ENCODE assay signal across 8 cellular contexts in the genomic region with DNA sequence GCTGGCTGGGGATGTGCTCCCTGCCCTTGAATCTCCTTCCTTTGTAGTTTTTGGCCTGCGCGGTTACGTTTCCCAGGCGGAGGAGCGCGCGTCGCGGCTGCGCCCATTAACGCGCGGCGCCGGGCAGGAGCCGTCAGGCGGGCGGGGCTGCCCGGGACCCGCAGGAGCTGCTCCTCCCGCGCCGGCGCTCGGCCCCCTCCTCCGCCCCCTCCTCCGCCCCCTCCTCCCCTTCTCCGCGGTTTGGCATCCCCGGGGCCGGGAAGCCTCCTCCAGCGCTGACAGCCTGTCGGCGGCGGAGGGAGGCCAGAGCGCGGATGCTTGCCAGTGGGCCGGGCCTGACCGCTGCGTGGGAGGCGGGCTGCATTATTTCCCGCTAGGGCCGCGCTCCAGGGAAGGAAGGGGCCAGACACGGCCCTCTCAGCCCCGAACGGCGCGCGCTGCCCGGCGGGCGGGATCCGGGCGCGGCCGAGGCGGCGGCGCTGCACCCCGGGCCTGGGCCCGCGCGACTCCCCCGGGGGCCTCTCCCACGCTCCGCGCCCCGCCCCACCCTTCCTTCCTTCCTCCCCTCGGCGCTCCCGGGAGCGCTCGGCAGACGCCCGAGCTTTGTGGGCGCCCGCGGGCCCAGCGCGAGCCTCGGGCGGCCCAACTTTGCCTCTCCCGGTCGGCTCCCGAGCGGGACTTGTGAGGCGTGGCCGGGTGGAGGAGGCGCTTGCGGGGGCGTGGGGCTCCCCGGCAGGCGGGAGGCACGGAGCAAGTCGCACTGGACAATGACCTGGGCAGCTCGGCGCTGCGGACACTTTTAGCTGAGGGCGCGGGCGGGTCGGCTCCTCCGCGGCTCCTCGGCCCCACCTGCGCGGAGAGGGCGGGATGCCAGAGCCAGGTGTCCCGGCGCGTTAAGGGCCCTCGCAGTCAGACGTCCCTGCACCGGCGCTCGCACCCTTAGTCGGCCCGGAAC. TPM values are rescaled to one million over a fixed set of nuclear protein-coding genes. Genes with fewer than 3 reads are reported as not detected.
DNase-seq lines count a peak whose midpoint lies in the region; ATAC-seq and TF ChIP-seq lines count a peak whose summit lies in the region.

A gene (plus strand): TSS at position 405 of the 955 bp plus-strand sequence. CDS start 583 bp downstream, outside the sequence.

- ATAC-seq in GM19043 (IDR thresholded peaks at IDR 0.05; ENCODE audit: low read depth, unreplicated experiment): peak; percentile 10

- TF ChIP-seq CTCF in BE2C (IDR thresholded peaks at IDR 0.05; ENCODE audit: low read depth, low read length) (no peak), WI38 (IDR thresholded peaks at IDR 0.05; ENCODE audit: low read depth, low read length) (no peak), esophagus squamous epithelium (IDR thresholded peaks at IDR 0.05) (no peak), tibial artery (IDR thresholded peaks at IDR 0.05) (peak; percentile 8 to 16)

- peak within 1 kb of the TSS; percentile 74 to 93 (median 84) for H3K27ac ChIP-seq in esophagus squamous epithelium
- H3K27ac ChIP-seq in tibial artery: peak within 1 kb of the TSS; percentile 81 to 83

- H3K4me3 ChIP-seq in BE2C (ENCODE audit: low read depth, low read length) (peak within 1 kb of the TSS; percentile 80), WI38 (ENCODE audit: low read depth, low read length) (peak within 1 kb of the TSS; percentile 88), esophagus squamous epithelium (peak within 1 kb of the TSS; percentile 48 to 69 (median 60)), tibial artery (peak within 1 kb of the TSS; percentile 66 to 72)

- H3K9me3 ChIP-seq in BE2C (no peaks in the 10 kb centered on the region), esophagus squamous epithelium (no peaks in the 10 kb centered on the region), tibial artery (no peaks in the 10 kb centered on the region)

- intact Hi-C loops in esophagus squamous epithelium (cut with DNase I) (no loop called here), tibial artery (cut with DNase I; ENCODE audit: low total_unique reads) (loop anchor here (10.0 kb wide), 1 partner anchor 156 kb away; no protein-coding TSS in a partner anchor)

- H3K36me3 ChIP-seq in BE2C (no peaks in the 10 kb centered on the region), esophagus squamous epithelium (no peaks in the 10 kb centered on the region), tibial artery (no peaks in the 10 kb centered on the region)

- H3K4me1 ChIP-seq in BE2C (peaks cover 5% of the 10 kb centered on the region), esophagus squamous epithelium (peaks cover 0 to 33% (median 9%) of the 10 kb centered on the region in 3 donors), tibial artery (peaks cover 0 to 38% (median 23%) of the 10 kb centered on the region in 4 donors)

- DNase-seq in BE2C (peak; percentile 86), NCI-H1436 (lab: John Stamatoyannopoulos, UW) (peak; percentile 84), esophagus squamous epithelium (lab: John Stamatoyannopoulos, UW) (no peak), middle frontal gyrus (ENCODE audit: extremely low spot score, low spot score) (peak; percentile 58), tibial artery (peak; percentile 65 to 86)
- no peak for DNase-seq in NK-92 treated with Interleukin-12 subunit alpha and Interleukin-12 subunit beta, amount 100 ng/mL, for 24 hours (lab: John Stamatoyannopoulos, UW)

- peak in 1 of 4 donors; percentile 22 for TF ChIP-seq POLR2A in esophagus squamous epithelium (IDR thresholded peaks at IDR 0.05)

- WGBS in esophagus squamous epithelium, 2 donors: 0 to 9% methylated on average over 2 to 10 of the region's 119 CpGs

- no peaks in the 10 kb centered on the region for H3K27me3 ChIP-seq in BE2C
- H3K27me3 ChIP-seq in esophagus squamous epithelium: peaks cover 0 to 58% (median 0%) of the 10 kb centered on the region in 4 donors
- no peaks in the 10 kb centered on the region for H3K27me3 ChIP-seq in tibial artery

RNA-seq across cellular contexts. Expression of the gene that starts here (rescaled TPM):
- 6.8 TPM for polyA plus RNA-seq in BE2C (2012; ENCODE audit: insufficient read depth, insufficient read length, low read depth)
- 1 to 10 TPM in 1 of 4 donors, under 1 TPM in 3; 0.61 to 4.0 (median 0.74) TPM for total RNA-seq in esophagus squamous epithelium

Comparison
In these comparisons a context has a peak if more than half of its experiments do, and no peak if none do; other contexts are left out.
1. DNase-seq: peak in BE2C (single experiment), NCI-H1436 (single experiment), middle frontal gyrus (single experiment) and tibial artery (2 of 2); none in esophagus squamous epithelium (single experiment) and NK-92 treated with Interleukin-12 subunit alpha and Interleukin-12 subunit beta, amount 100 ng/mL, for 24 hours (single experiment).
2. CTCF ChIP-seq: peak in tibial artery (2 of 2); none in BE2C (single experiment), WI38 (single experiment) and esophagus squamous epithelium (0 of 6).
3. Peak in every context shown above with its lines, with median percentiles within 50 percentile points of each other: H3K4me3 ChIP-seq.